Comparison of ENCODE assay signal across 8 cellular contexts in genomic region chr12:12266873-12267634, GRCh38. TPM values are rescaled to one million over a fixed set of nuclear protein-coding genes. Genes with fewer than 3 reads are reported as not detected.
DNase-seq lines count a peak whose midpoint lies in the region; ATAC-seq and TF ChIP-seq lines count a peak whose summit lies in the region.

LRP6 (minus strand) TSS chr12:12267044; CDS start chr12:12266735, 309 bp downstream.

- H3K4me1 ChIP-seq in ovary (ENCODE audit: insufficient read depth) (peaks cover 7% of the 10 kb centered on the region), thoracic aorta (ENCODE audit: control insufficient read depth in 1 of 2, low read depth in 2 of 2) (peaks cover 7 to 25% of the 10 kb centered on the region in 2 donors)

- peak; percentile 96 for DNase-seq in GM03348 (ENCODE audit: low spot score)
- peak; percentile 91 for DNase-seq in HFFc6
- peak; percentile 94 for DNase-seq in NB4 (ENCODE audit: low read depth)
- peak; percentile 48 for DNase-seq in SKM-1 treated with dmso at 0.1 percent for 144 hours (lab: John Stamatoyannopoulos, UW; ENCODE audit: unreplicated experiment)
- DNase-seq in activated naive CD8-positive, alpha-beta T cell treated with anti-CD3 and anti-CD28 coated beads, Interleukin-2, amount 50 U/mL, for 16 hours (ENCODE audit: low read depth, low spot score): peak; percentile 53
- peak; percentile 94 for DNase-seq in Right ventricle myocardium superior
- DNase-seq in ovary: peak; percentile 92 to 94 (median 93)
- peak; percentile 49 for DNase-seq in thoracic aorta (ENCODE audit: low spot score)

- no peaks in the 10 kb centered on the region for H3K9me3 Mint-ChIP-seq in HFFc6

- H3K27ac ChIP-seq in ovary: peak within 1 kb of the TSS; percentile 100
- peak within 1 kb of the TSS; percentile 98 to 100 for H3K27ac ChIP-seq in thoracic aorta

- H3K4me1 Mint-ChIP-seq in HFFc6 (ENCODE audit: low read depth): peaks cover 29% of the 10 kb centered on the region

- H3K27me3 ChIP-seq in ovary (no peaks in the 10 kb centered on the region), thoracic aorta (replicated peaks; ENCODE audit: insufficient read depth) (no peaks in the 10 kb centered on the region)

- no peaks in the 10 kb centered on the region for H3K27me3 Mint-ChIP-seq in HFFc6 (ENCODE audit: insufficient read depth)

- peak within 1 kb of the TSS; percentile 99 for H3K27ac Mint-ChIP-seq in HFFc6

- ATAC-seq in Right ventricle myocardium superior (ENCODE audit: poor library complexity): peak; percentile 99
- peak; percentile 89 for ATAC-seq in thoracic aorta (ENCODE audit: insufficient number of reproducible peaks, low FRiP score, low read depth)

- H3K9me3 ChIP-seq in ovary: no peaks in the 10 kb centered on the region
- no peaks in the 10 kb centered on the region for H3K9me3 ChIP-seq in thoracic aorta

- peak within 1 kb of the TSS; percentile 93 for H3K4me3 Mint-ChIP-seq in HFFc6

- H3K36me3 Mint-ChIP-seq in HFFc6 (ENCODE audit: low read depth): no peaks in the 10 kb centered on the region

- TF ChIP-seq EP300 in ovary (IDR thresholded peaks at IDR 0.05): no peak

- 0 to 1% (median 0%) methylated on average over 77 to 90 of the region's 90 CpGs for WGBS in ovary, 3 donors

- H3K4me3 ChIP-seq in NB4 (ENCODE audit: low read depth, low read length): peak within 1 kb of the TSS; percentile 83
- peak within 1 kb of the TSS; percentile 68 for H3K4me3 ChIP-seq in ovary
- peak within 1 kb of the TSS; percentile 91 for H3K4me3 ChIP-seq in thoracic aorta

- intact Hi-C loops in Right ventricle myocardium superior (cut with DNase I) (no loop called here), ovary (cut with DNase I) (loop anchor here in 1 of 4 donors (5.0 kb wide), 1 partner anchor 50 kb away; no protein-coding TSS in a partner anchor)

- H3K36me3 ChIP-seq in ovary (no peaks in the 10 kb centered on the region), thoracic aorta (no peaks in the 10 kb centered on the region)

- TF ChIP-seq POLR2A in NB4 (IDR thresholded peaks at IDR 0.05; ENCODE audit: extremely low read depth, insufficient read length) (peak; percentile 42), ovary (IDR thresholded peaks at IDR 0.05) (peak; percentile 79)

- TF ChIP-seq CTCF in HFFc6 (IDR thresholded peaks at IDR 0.05) (peak; percentile 22; the same call in 1 of the 2 replicates), NB4 (IDR thresholded peaks at IDR 0.05; ENCODE audit: low read depth, low read length) (no peak), ovary (IDR thresholded peaks at IDR 0.05) (peak in 1 of 3 donors; percentile 56), thoracic aorta (IDR thresholded peaks at IDR 0.05) (no peak)

RNA-seq across cellular contexts. Expression of gene LRP6, which starts in this region (rescaled TPM):
- 10 to 100 TPM; 24.0 to 31.6 (median 27.0) TPM for total RNA-seq in HFFc6 (2021; fragmentation: NEBNext Ultra II Directional; extraction: Animal tissue kit (Norgen Biotek cat#: 25700))
- total RNA-seq in Right ventricle myocardium superior (22.8 TPM), ovary (10 to 100 TPM; 25.4 to 46.5 (median 44.7) TPM), thoracic aorta (10 to 100 TPM; 39.9 to 41.5 TPM)
- 10 to 100 TPM; 11.9 to 18.0 TPM for polyA plus RNA-seq in ovary

Comparison
In these comparisons a context has a peak if more than half of its experiments do, and no peak if none do; other contexts are left out.
1. Peak in every context shown above with its lines: DNase-seq, ATAC-seq, H3K4me3 ChIP-seq and H3K27ac ChIP-seq.